ENCODE assay signal across 1 cellular context in the genomic region with DNA sequence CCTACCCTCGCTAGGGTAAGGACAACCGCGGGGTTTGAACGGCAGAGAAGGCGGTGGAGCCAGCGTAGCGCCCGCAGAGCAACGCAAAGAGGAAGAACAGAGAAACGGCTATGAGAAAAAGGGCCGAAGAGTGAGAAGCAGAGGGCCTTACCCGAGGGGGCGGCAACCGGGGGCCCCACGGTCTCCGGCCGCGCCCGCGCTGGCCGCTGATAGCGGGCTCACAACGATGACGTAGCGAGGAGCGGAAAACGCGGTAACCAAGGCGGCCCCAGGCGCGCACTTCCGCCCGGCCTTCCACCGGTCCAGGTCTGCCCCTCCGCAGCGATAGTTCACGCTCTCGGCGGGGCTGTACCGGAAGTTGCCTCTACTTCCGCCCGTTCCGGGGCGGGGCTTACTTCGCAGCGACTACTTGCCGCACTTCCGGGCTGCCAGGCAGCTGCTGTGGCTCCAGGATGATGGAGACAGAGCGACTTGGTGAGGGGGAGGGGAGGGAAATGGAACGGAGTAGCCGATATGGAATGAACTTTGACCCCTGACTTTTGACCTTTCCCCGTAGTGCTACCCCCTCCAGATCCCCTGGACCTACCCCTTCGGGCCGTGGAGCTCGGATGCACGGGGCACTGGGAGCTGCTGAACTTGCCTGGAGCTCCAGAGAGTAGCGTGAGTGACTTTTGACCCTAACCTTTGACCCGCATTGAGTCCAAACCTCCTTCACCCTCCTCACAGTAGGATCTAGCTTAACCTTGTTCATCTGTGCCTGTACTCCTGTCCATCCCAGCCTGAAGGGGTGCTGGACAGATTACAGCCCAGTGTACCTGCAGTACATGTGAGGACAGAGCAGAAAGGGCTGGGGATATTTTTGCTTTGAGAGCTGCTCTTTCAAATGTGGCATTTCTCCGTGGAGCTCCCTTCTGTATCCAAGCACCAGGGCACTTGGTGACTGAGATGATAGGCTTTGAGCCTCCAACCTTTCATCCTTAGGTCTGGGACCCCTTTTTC.
TF ChIP-seq lines count a peak whose summit lies in the region.

A gene with protein sequence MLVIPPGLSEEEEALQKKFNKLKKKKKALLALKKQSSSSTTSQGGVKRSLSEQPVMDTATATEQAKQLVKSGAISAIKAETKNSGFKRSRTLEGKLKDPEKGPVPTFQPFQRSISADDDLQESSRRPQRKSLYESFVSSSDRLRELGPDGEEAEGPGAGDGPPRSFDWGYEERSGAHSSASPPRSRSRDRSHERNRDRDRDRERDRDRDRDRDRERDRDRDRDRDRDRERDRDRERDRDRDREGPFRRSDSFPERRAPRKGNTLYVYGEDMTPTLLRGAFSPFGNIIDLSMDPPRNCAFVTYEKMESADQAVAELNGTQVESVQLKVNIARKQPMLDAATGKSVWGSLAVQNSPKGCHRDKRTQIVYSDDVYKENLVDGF (minus strand): TSS at position 231 of the 999 bp plus-strand sequence. CDS start 525 bp downstream, outside the sequence.
A gene (plus strand): TSS at position 435 of the 999 bp plus-strand sequence. CDS start 18 bp downstream, at position 453.

TF ChIP-seq in WTC11, 78 proteins besides CTCF, POLR2A, EP300 and RAD21 (continued from another document):
- TF ChIP-seq, protein P1, sequence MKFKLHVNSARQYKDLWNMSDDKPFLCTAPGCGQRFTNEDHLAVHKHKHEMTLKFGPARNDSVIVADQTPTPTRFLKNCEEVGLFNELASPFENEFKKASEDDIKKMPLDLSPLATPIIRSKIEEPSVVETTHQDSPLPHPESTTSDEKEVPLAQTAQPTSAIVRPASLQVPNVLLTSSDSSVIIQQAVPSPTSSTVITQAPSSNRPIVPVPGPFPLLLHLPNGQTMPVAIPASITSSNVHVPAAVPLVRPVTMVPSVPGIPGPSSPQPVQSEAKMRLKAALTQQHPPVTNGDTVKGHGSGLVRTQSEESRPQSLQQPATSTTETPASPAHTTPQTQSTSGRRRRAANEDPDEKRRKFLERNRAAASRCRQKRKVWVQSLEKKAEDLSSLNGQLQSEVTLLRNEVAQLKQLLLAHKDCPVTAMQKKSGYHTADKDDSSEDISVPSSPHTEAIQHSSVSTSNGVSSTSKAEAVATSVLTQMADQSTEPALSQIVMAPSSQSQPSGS (CRISPR knock-in tag; IDR thresholded peaks at IDR 0.05; ENCODE audit: borderline replicate concordance, low read depth), result no peak
- TF ChIP-seq ATF1 (CRISPR knock-in tag; IDR thresholded peaks at IDR 0.05), result peak; percentile 71; the same call in 1 of the 2 replicates
- TF ChIP-seq, protein P2, sequence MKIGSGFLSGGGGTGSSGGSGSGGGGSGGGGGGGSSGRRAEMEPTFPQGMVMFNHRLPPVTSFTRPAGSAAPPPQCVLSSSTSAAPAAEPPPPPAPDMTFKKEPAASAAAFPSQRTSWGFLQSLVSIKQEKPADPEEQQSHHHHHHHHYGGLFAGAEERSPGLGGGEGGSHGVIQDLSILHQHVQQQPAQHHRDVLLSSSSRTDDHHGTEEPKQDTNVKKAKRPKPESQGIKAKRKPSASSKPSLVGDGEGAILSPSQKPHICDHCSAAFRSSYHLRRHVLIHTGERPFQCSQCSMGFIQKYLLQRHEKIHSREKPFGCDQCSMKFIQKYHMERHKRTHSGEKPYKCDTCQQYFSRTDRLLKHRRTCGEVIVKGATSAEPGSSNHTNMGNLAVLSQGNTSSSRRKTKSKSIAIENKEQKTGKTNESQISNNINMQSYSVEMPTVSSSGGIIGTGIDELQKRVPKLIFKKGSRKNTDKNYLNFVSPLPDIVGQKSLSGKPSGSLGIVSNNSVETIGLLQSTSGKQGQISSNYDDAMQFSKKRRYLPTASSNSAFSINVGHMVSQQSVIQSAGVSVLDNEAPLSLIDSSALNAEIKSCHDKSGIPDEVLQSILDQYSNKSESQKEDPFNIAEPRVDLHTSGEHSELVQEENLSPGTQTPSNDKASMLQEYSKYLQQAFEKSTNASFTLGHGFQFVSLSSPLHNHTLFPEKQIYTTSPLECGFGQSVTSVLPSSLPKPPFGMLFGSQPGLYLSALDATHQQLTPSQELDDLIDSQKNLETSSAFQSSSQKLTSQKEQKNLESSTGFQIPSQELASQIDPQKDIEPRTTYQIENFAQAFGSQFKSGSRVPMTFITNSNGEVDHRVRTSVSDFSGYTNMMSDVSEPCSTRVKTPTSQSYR (CRISPR knock-in tag; IDR thresholded peaks at IDR 0.05), result peak; percentile 96
